In the genomic region with DNA sequence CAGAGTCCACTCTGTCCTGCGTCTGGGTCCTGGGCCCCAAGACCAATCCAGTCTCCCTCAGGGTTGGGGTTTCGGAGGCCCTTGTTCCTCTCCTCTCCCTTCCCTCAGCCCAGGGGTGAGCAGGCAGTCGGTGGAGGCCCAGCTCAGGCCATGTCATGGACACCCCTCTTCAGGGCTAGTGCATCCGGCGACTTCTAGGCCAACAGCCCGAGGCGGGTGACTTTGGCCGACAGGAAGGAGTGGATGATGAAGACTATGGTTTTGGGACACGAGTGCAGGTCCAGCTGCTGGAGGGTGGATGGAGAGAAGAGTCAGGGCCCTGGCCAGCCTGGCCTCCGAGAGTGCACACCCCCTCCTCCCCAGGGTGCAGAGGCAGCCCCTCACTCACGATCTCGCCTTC, we compare ENCODE assay signal across 27 cellular contexts. TPM values are rescaled to one million over a fixed set of nuclear protein-coding genes. Genes with fewer than 3 reads are reported as not detected.
DNase-seq lines count a peak whose midpoint lies in the region; ATAC-seq, FAIRE-seq and TF ChIP-seq lines count a peak whose summit lies in the region.
"Had no signal": no experiment of that assay in that cellular context is flagged by ENCODE, and none has a peak within 500 bp of the region (broad histone marks: within the 10 kb centered on the region; RNA-seq: fewer than 3 reads in every experiment).

No MANE protein-coding gene starts in this region.

- peak overlapping the region in 7 of 8 donors; percentile 47 to 85 (median 75) for H3K4me3 Mint-ChIP-seq in naive B cell
- H3K4me3 Mint-ChIP-seq: activated naive CD8-positive, alpha-beta T cell treated with anti-CD3 and anti-CD28 coated beads, Interleukin-2, amount 50 U/mL, for 24 hours; neural progenitor cell had no signal

- H3K9ac ChIP-seq in HepG2 (ENCODE audit: insufficient read depth, low read depth, low read length): no peak overlapping the region
- H3K9ac ChIP-seq: neural progenitor cell had no signal

- no peak for TF ChIP-seq RAD21 in HepG2 (CRISPR knock-in tag; IDR thresholded peaks at IDR 0.05)

- FAIRE-seq in HepG2 (lab: Jason Lieb, UNC): no peak
- FAIRE-seq: A204.1, GM12892, H1, keratinocyte, TTC549 had no signal

- no peak overlapping the region for H2AFZ ChIP-seq in HepG2 (ENCODE audit: low read length)
- H2AFZ ChIP-seq: neural progenitor cell had no signal

- WGBS in HepG2 (ENCODE audit: low lambda C conversion rate): 95% methylated on average over 12 of the region's 12 CpGs
- no CpG with 5 or more reads among the region's 12 CpGs for WGBS in right lobe of liver (ENCODE audit: insufficient coverage, low coverage, low lambda C conversion rate, missing lambda C conversion rate)

- H3K4me2 ChIP-seq in HepG2 (ENCODE audit: low read depth, low read length): no peak overlapping the region
- H3K4me2 ChIP-seq: neural progenitor cell had no signal

- no peaks in the 10 kb centered on the region for H3K9me3 ChIP-seq in HepG2 (ENCODE audit: low read length)
- no peaks in the 10 kb centered on the region for H3K9me3 ChIP-seq in right lobe of liver
- H3K9me3 ChIP-seq in upper lobe of right lung: no peaks in the 10 kb centered on the region
- H3K9me3 ChIP-seq: body of pancreas, Peyer's patch had no signal

- TF ChIP-seq CTCF in HepG2 (CRISPR knock-in tag; IDR thresholded peaks at IDR 0.05): no peak
- TF ChIP-seq CTCF in right lobe of liver (IDR thresholded peaks at IDR 0.05): no peak
- TF ChIP-seq CTCF in upper lobe of right lung (IDR thresholded peaks at IDR 0.05): no peak

- ATAC-seq in HepG2 (no peak; the same call in 2 of the 3 replicates), right lobe of liver (no peak), naive B cell (ENCODE audit: low read depth in 2 of 2) (no peak), upper lobe of right lung (peak; percentile 8)
- ATAC-seq: activated naive CD8-positive, alpha-beta T cell treated with anti-CD3 and anti-CD28 coated beads, Interleukin-2, amount 50 U/mL, for 24 hours; body of pancreas; sciatic nerve had no signal

- no peak for DNase-seq in HepG2 (ENCODE audit: low spot score)
- no peak for DNase-seq in right lobe of liver
- DNase-seq in naive B cell: no peak
- no peak for DNase-seq in upper lobe of right lung
- DNase-seq in NK-92 treated with Interleukin-12 subunit alpha and Interleukin-12 subunit beta, amount 100 ng/mL, for 24 hours (lab: John Stamatoyannopoulos, UW): no peak
- no peak for DNase-seq in anterior cingulate cortex (lab: John Stamatoyannopoulos, UW)
- no peak for DNase-seq in stimulated activated CD4-positive, alpha-beta T cell treated with anti-CD3 and anti-CD28 coated beads, Interleukin-1b, Interleukin-23, amount 100 ng/mL, for 48 hours
- DNase-seq: activated CD4-positive, alpha-beta T cell treated with anti-CD3 and anti-CD28 coated beads for 1 hour; activated effector memory CD4-positive, alpha-beta T cell treated with anti-CD3 and anti-CD28 coated beads, Interleukin-2, amount 50 U/mL, for 16 hours; activated naive CD8-positive, alpha-beta T cell treated with anti-CD3 and anti-CD28 coated beads, Interleukin-2, amount 50 U/mL, for 24 hours; body of pancreas; effector CD4-positive, alpha-beta T cell; glutamatergic neuron; NCI-H1092 treated with DMSO at 0.1 percent for 48 hours; NCI-H187 treated with DMSO at 0.1 percent for 48 hours; NCI-H524 treated with DMSO at 0.1 percent for 48 hours; stimulated activated naive CD8-positive, alpha-beta T cell treated with anti-CD3 and anti-CD28 coated beads, Interleukin-15, Interleukin-2, amounts not matched to agents 100 U/mL and 50 U/mL, for 24 hours had no signal

- H3K4me3 ChIP-seq in HepG2 (replicated peaks in 1 of 3; ENCODE audit: insufficient read depth in 1 of 3, low read depth in 2 of 3, low read length in 3 of 3) (no peak overlapping the region), right lobe of liver (no peak overlapping the region), upper lobe of right lung (no peak overlapping the region)
- H3K4me3 ChIP-seq: body of pancreas, neural progenitor cell, Peyer's patch had no signal

- intact Hi-C loops in HepG2 (cut with micrococcal nuclease; ENCODE audit: unreplicated experiment) (no loop called here), right lobe of liver (cut with DNase I) (no loop called here), upper lobe of right lung (cut with DNase I) (no loop called here)

- CTCF ChIA-PET in HepG2 (lab: Yijun Ruan, JAX; ENCODE audit: low intra/inter-chr PET ratio, low total read pairs): no interaction called here

- H4K20me1 ChIP-seq in HepG2 (ENCODE audit: insufficient read depth, low read length): no peaks in the 10 kb centered on the region

- H3K27ac Mint-ChIP-seq in naive B cell: peak overlapping the region in 5 of 6 donors; percentile 4 to 97 (median 92)
- H3K27ac Mint-ChIP-seq: activated naive CD8-positive, alpha-beta T cell treated with anti-CD3 and anti-CD28 coated beads, Interleukin-2, amount 50 U/mL, for 24 hours; neural progenitor cell had no signal

- H3K79me2 ChIP-seq in HepG2 (ENCODE audit: insufficient read depth, low read length): no peaks in the 10 kb centered on the region

- in situ Hi-C loops in HepG2 (cut with HindIII; ENCODE audit: extremely low pct_ligation_motif_present, low pct_unique_long_range_greater_than_20kb): no loop called here

- H3K36me3 Mint-ChIP-seq in naive B cell: no peaks in the 10 kb centered on the region

- no peaks in the 10 kb centered on the region for H3K9me3 Mint-ChIP-seq in naive B cell
- H3K9me3 Mint-ChIP-seq: activated naive CD8-positive, alpha-beta T cell treated with anti-CD3 and anti-CD28 coated beads, Interleukin-2, amount 50 U/mL, for 24 hours; neural progenitor cell had no signal

- H3K27ac ChIP-seq in HepG2 (ENCODE audit: extremely low read length, insufficient read depth, low read length): no peak overlapping the region
- H3K27ac ChIP-seq in right lobe of liver: no peak overlapping the region
- H3K27ac ChIP-seq in angular gyrus (ENCODE audit: low read depth, low read length): peak overlapping the region; percentile 79
- no peak overlapping the region for H3K27ac ChIP-seq in upper lobe of right lung
- H3K27ac ChIP-seq: body of pancreas, epithelial cell of prostate, neural progenitor cell had no signal

- no peaks in the 10 kb centered on the region for H3K27me3 Mint-ChIP-seq in naive B cell
- H3K27me3 Mint-ChIP-seq: activated naive CD8-positive, alpha-beta T cell treated with anti-CD3 and anti-CD28 coated beads, Interleukin-2, amount 50 U/mL, for 24 hours had no signal

- TF ChIP-seq POLR2A in HepG2 (IDR thresholded peaks at IDR 0.05; ENCODE audit: insufficient read depth in 1 of 2, low read depth in 2 of 2, low read length in 2 of 2) (no peak), right lobe of liver (IDR thresholded peaks at IDR 0.05) (no peak)

- TF ChIP-seq EP300 in HepG2 (IDR thresholded peaks at IDR 0.05; ENCODE audit: low read depth in 2 of 2, low read length in 2 of 2) (no peak), HepG2 (CRISPR knock-in tag; IDR thresholded peaks at IDR 0.05; ENCODE audit: borderline replicate concordance) (no peak)

- H3K4me1 ChIP-seq in HepG2 (ENCODE audit: insufficient read depth, low read length) (no peaks in the 10 kb centered on the region), right lobe of liver (no peaks in the 10 kb centered on the region), upper lobe of right lung (no peaks in the 10 kb centered on the region)
- H3K4me1 ChIP-seq: body of pancreas, neural progenitor cell had no signal

- peaks cover 28 to 41% of the 10 kb centered on the region in 2 experiments for H3K36me3 ChIP-seq in HepG2 (replicated peaks in 1 of 2; ENCODE audit: control insufficient read depth in 1 of 2, insufficient read depth in 2 of 2, low read length in 2 of 2)
- no peaks in the 10 kb centered on the region for H3K36me3 ChIP-seq in right lobe of liver
- no peaks in the 10 kb centered on the region for H3K36me3 ChIP-seq in upper lobe of right lung
- H3K36me3 ChIP-seq: neural progenitor cell had no signal

- no peaks in the 10 kb centered on the region for H3K27me3 ChIP-seq in HepG2 (ENCODE audit: control insufficient read depth in 1 of 2, insufficient read depth in 2 of 2, low read length in 2 of 2)
- no peaks in the 10 kb centered on the region for H3K27me3 ChIP-seq in right lobe of liver
- no peaks in the 10 kb centered on the region for H3K27me3 ChIP-seq in upper lobe of right lung
- H3K27me3 ChIP-seq: body of pancreas, neural progenitor cell, Peyer's patch had no signal

- POLR2A ChIA-PET in HepG2 (lab: Yijun Ruan, JAX): no interaction called here

- no TSS peak for BruUV-seq in HepG2 (replicated peaks; lab: Mats Ljungman, UMichigan)

- peaks cover 19 to 49% (median 48%) of the 10 kb centered on the region in 3 donors for H3K4me1 Mint-ChIP-seq in naive B cell

RNA-seq across cellular contexts. Expression of a gene that starts 7.0 kb away (rescaled TPM):
- total RNA-seq in HepG2 (2016; rRNA removed; fragmentation: Illumina TruSeq; extraction: Trizol) (98.2 and 104 TPM in 2 replicates), right lobe of liver (10 to 100 TPM; 10.9 to 21.6 (median 14.0) TPM), upper lobe of right lung (26.6 TPM)
- 18.5 and 25.5 TPM in 2 replicates for total RNA-seq in HepG2 (2016; cell fraction: cytosol; rRNA removed; fragmentation: Illumina TruSeq; extraction: Trizol; ENCODE audit: low read depth)
- total RNA-seq in HepG2 (2016; cell fraction: insoluble cytoplasmic fraction; rRNA removed; fragmentation: Illumina TruSeq; extraction: Trizol): 93.5 and 105 TPM in 2 replicates
- total RNA-seq in HepG2 (2016; cell fraction: membrane; rRNA removed; fragmentation: Illumina TruSeq; extraction: Trizol): 26.4 and 27.7 TPM in 2 replicates
- 58.6 and 74.7 TPM in 2 replicates for total RNA-seq in HepG2 (2016; cell fraction: nucleus; rRNA removed; fragmentation: Illumina TruSeq; extraction: Trizol)
- polyA plus RNA-seq in HepG2 (2011; rRNA removed) (52.9 and 53.6 TPM in 2 replicates), naive B cell (ENCODE audit: low read depth in 6 of 6) (10 to 100 TPM; 22.4 to 53.5 (median 28.8) TPM)
- polyA plus RNA-seq in HepG2 (2011; cell fraction: cytosol; rRNA removed): 47.3 and 49.4 TPM in 2 replicates
- polyA plus RNA-seq in HepG2 (2011; cell fraction: nucleus; rRNA removed): 76.2 and 82.6 TPM in 2 replicates
- 44.4 and 51.1 TPM in 2 replicates for polyA plus RNA-seq in HepG2 (2012)
- 10.1 and 10.8 TPM in 2 replicates for polyA plus RNA-seq in HepG2 (2016; cell fraction: cytosol; fragmentation: Illumina TruSeq; extraction: Trizol; ENCODE audit: low read depth)
- 79.4 and 80.6 TPM in 2 replicates for polyA plus RNA-seq in HepG2 (2016; cell fraction: insoluble cytoplasmic fraction; fragmentation: Illumina TruSeq; extraction: Trizol; ENCODE audit: low read depth)
- 13.2 and 15.4 TPM in 2 replicates for polyA plus RNA-seq in HepG2 (2016; cell fraction: membrane; fragmentation: Illumina TruSeq; extraction: Trizol; ENCODE audit: low read depth)
- 158 TPM in 2 replicates for polyA plus RNA-seq in HepG2 (2016; cell fraction: nucleus; fragmentation: Illumina TruSeq; extraction: Trizol; ENCODE audit: insufficient read depth, low read depth)
- polyA minus RNA-seq in HepG2 (2011; rRNA and poly(A)+ RNA removed; ENCODE audit: low replicate concordance): 54.6 and 84.0 TPM in 2 replicates
- 22.6 and 31.7 TPM in 2 replicates for polyA minus RNA-seq in HepG2 (2011; cell fraction: cytosol; rRNA and poly(A)+ RNA removed)
- polyA minus RNA-seq in HepG2 (2011; cell fraction: nucleus; rRNA and poly(A)+ RNA removed): 50.5 and 51.2 TPM in 2 replicates

RNA-seq across cellular contexts. Expression of a gene that starts 35.2 kb away (rescaled TPM):
- total RNA-seq in HepG2 (2016; rRNA removed; fragmentation: Illumina TruSeq; extraction: Trizol): 14.8 and 16.4 TPM in 2 replicates
- 21.1 and 21.6 TPM in 2 replicates for total RNA-seq in HepG2 (2016; cell fraction: cytosol; rRNA removed; fragmentation: Illumina TruSeq; extraction: Trizol; ENCODE audit: low read depth)
- total RNA-seq in HepG2 (2016; cell fraction: insoluble cytoplasmic fraction; rRNA removed; fragmentation: Illumina TruSeq; extraction: Trizol): 13.2 and 16.1 TPM in 2 replicates
- total RNA-seq in HepG2 (2016; cell fraction: membrane; rRNA removed; fragmentation: Illumina TruSeq; extraction: Trizol): 33.7 and 34.5 TPM in 2 replicates
- total RNA-seq in HepG2 (2016; cell fraction: nucleus; rRNA removed; fragmentation: Illumina TruSeq; extraction: Trizol): 7.4 and 8.0 TPM in 2 replicates
- 18.3 and 21.2 TPM in 2 replicates for polyA plus RNA-seq in HepG2 (2011; rRNA removed)
- polyA plus RNA-seq in HepG2 (2011; cell fraction: cytosol; rRNA removed): 18.9 and 24.9 TPM in 2 replicates
- polyA plus RNA-seq in HepG2 (2011; cell fraction: nucleus; rRNA removed): 15.4 and 17.2 TPM in 2 replicates
- 9.0 and 11.0 TPM in 2 replicates for polyA plus RNA-seq in HepG2 (2012)
- 26.2 and 27.1 TPM in 2 replicates for polyA plus RNA-seq in HepG2 (2016; cell fraction: cytosol; fragmentation: Illumina TruSeq; extraction: Trizol; ENCODE audit: low read depth)
- 14.6 and 16.1 TPM in 2 replicates for polyA plus RNA-seq in HepG2 (2016; cell fraction: insoluble cytoplasmic fraction; fragmentation: Illumina TruSeq; extraction: Trizol; ENCODE audit: low read depth)
- 32.9 and 35.0 TPM in 2 replicates for polyA plus RNA-seq in HepG2 (2016; cell fraction: membrane; fragmentation: Illumina TruSeq; extraction: Trizol; ENCODE audit: low read depth)
- polyA plus RNA-seq in HepG2 (2016; cell fraction: nucleus; fragmentation: Illumina TruSeq; extraction: Trizol; ENCODE audit: insufficient read depth, low read depth): 13.5 and 15.1 TPM in 2 replicates
- 11.3 and 23.6 TPM in 2 replicates for polyA minus RNA-seq in HepG2 (2011; rRNA and poly(A)+ RNA removed; ENCODE audit: low replicate concordance)
- polyA minus RNA-seq in HepG2 (2011; cell fraction: cytosol; rRNA and poly(A)+ RNA removed): 10.6 and 10.7 TPM in 2 replicates
- 3.6 and 4.5 TPM in 2 replicates for polyA minus RNA-seq in HepG2 (2011; cell fraction: nucleus; rRNA and poly(A)+ RNA removed)
- total RNA-seq in right lobe of liver: 10 to 100 TPM in 2 of 6 experiments, 1 to 10 TPM in 4; 6.5 to 13.3 (median 8.1) TPM
- polyA plus RNA-seq in naive B cell (ENCODE audit: low read depth in 6 of 6): 1 to 10 TPM; 3.1 to 6.0 (median 3.9) TPM
- 8.6 TPM for total RNA-seq in upper lobe of right lung
